ENCODE assay signal across 10 cellular contexts in genomic region chr11:64888406-64888757, GRCh38. TPM values are rescaled to one million over a fixed set of nuclear protein-coding genes. Genes with fewer than 3 reads are reported as not detected.
A peak's percentile ranks its signal among the peaks of the same experiment; 100 is the strongest.
DNase-seq lines count a peak whose midpoint lies in the region; ATAC-seq and TF ChIP-seq lines count a peak whose summit lies in the region.
"Had no signal": no experiment of that assay in that cellular context is flagged by ENCODE, and none has a peak within 500 bp of the region (broad histone marks: within the 10 kb centered on the region; RNA-seq: fewer than 3 reads in every experiment).

No MANE protein-coding gene starts in this region.

- H2BK120ac ChIP-seq in mesendoderm (ENCODE audit: low read depth, low read length) = no peak overlapping the region

- H3K9me3 ChIP-seq in breast epithelium (no peaks in the 10 kb centered on the region), thoracic aorta (no peaks in the 10 kb centered on the region), aorta (ENCODE audit: control insufficient read depth, low read length) (no peaks in the 10 kb centered on the region)
- H3K9me3 ChIP-seq: BE2C had no signal

- H3K4me1 ChIP-seq in breast epithelium (peaks cover 0 to 4% of the 10 kb centered on the region in 2 donors), mesendoderm (ENCODE audit: control insufficient read depth, low read depth, low read length) (no peaks in the 10 kb centered on the region), thoracic aorta (ENCODE audit: control insufficient read depth in 1 of 2, low read depth in 2 of 2) (peaks cover 0 to 11% of the 10 kb centered on the region in 2 donors), aorta (ENCODE audit: control insufficient read depth in 1 of 2, insufficient read depth in 2 of 2, low read length in 2 of 2) (no peaks in the 10 kb centered on the region)

- no TSS peak for BruUV-seq in MCF 10A (replicated peaks; lab: Mats Ljungman, UMichigan)

- no peak overlapping the region for H2AK5ac ChIP-seq in mesendoderm (ENCODE audit: low read length)

- no peak overlapping the region for H2BK15ac ChIP-seq in mesendoderm (replicated peaks; ENCODE audit: low read depth)

- DNase-seq in breast epithelium (ENCODE audit: low spot score in 2 of 2) (no peak), MCF 10A (ENCODE audit: unreplicated experiment) (no peak), mesendoderm (no peak), thoracic aorta (ENCODE audit: low spot score) (no peak), NCI-H2196 (lab: John Stamatoyannopoulos, UW; ENCODE audit: unreplicated experiment) (no peak), aorta (no peak)

- H3K79me2 ChIP-seq in mesendoderm (ENCODE audit: control insufficient read depth, insufficient read depth, low read length) = no peaks in the 10 kb centered on the region

- no peak for TF ChIP-seq CTCF in breast epithelium (IDR thresholded peaks at IDR 0.05)
- no peak for TF ChIP-seq CTCF in MCF 10A (IDR thresholded peaks at IDR 0.05; ENCODE audit: unreplicated experiment)
- no peak for TF ChIP-seq CTCF in thoracic aorta (IDR thresholded peaks at IDR 0.05)

- H4K8ac ChIP-seq in mesendoderm (ENCODE audit: low read depth, low read length) = no peak overlapping the region

- H3K4ac ChIP-seq in mesendoderm (ENCODE audit: low read depth, low read length) = no peak overlapping the region

- WGBS in mesendoderm (ENCODE audit: extremely low coverage, insufficient coverage, low lambda C conversion rate) = no CpG with 5 or more reads among the region's 8 CpGs
- 69 to 70% methylated on average over 8 of the region's 8 CpGs for WGBS in aorta, 2 donors

- peak overlapping the region; percentile 51 for H3K9ac ChIP-seq in mesendoderm (ENCODE audit: low read length)

- no peaks in the 10 kb centered on the region for H3K27me3 Mint-ChIP-seq in MCF 10A (ENCODE audit: insufficient read depth, unreplicated experiment)
- H3K27me3 Mint-ChIP-seq in activated naive CD8-positive, alpha-beta T cell = no peaks in the 10 kb centered on the region

- no peak overlapping the region for H2BK5ac ChIP-seq in mesendoderm (ENCODE audit: low read length)

- H3K36me3 ChIP-seq in breast epithelium = no peaks in the 10 kb centered on the region
- H3K36me3 ChIP-seq in mesendoderm (ENCODE audit: control insufficient read depth, insufficient read depth, low read length) = no peaks in the 10 kb centered on the region
- no peaks in the 10 kb centered on the region for H3K36me3 ChIP-seq in thoracic aorta
- no peaks in the 10 kb centered on the region for H3K36me3 ChIP-seq in aorta (ENCODE audit: control insufficient read depth in 1 of 2, insufficient read depth in 2 of 2, low read length in 1 of 2)
- H3K36me3 ChIP-seq: BE2C had no signal

- H3K18ac ChIP-seq in mesendoderm (ENCODE audit: low read length) = no peak overlapping the region

- H3K27me3 ChIP-seq in breast epithelium (no peaks in the 10 kb centered on the region), mesendoderm (ENCODE audit: insufficient read depth, low read length, poor library complexity) (no peaks in the 10 kb centered on the region), thoracic aorta (replicated peaks; ENCODE audit: insufficient read depth) (no peaks in the 10 kb centered on the region), aorta (ENCODE audit: control insufficient read depth in 1 of 2, insufficient read depth in 2 of 2, low read length in 1 of 2) (no peaks in the 10 kb centered on the region)
- H3K27me3 ChIP-seq: BE2C had no signal

- H3K4me1 Mint-ChIP-seq in MCF 10A (ENCODE audit: insufficient read depth, unreplicated experiment) = peaks cover 10% of the 10 kb centered on the region
- peaks cover 26% of the 10 kb centered on the region for H3K4me1 Mint-ChIP-seq in activated naive CD8-positive, alpha-beta T cell (ENCODE audit: low read depth)

- H3K4me2 ChIP-seq in mesendoderm (ENCODE audit: low read length) = no peak overlapping the region

- peak overlapping the region in 2 of 3 donors; percentile 32 to 57 for H3K4me3 ChIP-seq in breast epithelium
- H3K4me3 ChIP-seq in mesendoderm (ENCODE audit: low read length) = no peak overlapping the region
- peak overlapping the region; percentile 63 for H3K4me3 ChIP-seq in thoracic aorta
- H3K4me3 ChIP-seq in aorta (ENCODE audit: low read length in 2 of 2) = no peak overlapping the region

- intact Hi-C loops in breast epithelium (cut with DNase I; ENCODE audit: low total_unique reads) = no loop called here
- intact Hi-C loops in MCF 10A (cut with micrococcal nuclease) = no loop called here
- intact Hi-C loops in aorta (cut with DNase I) = no loop called here

- no peak for TF ChIP-seq POLR2A in breast epithelium (IDR thresholded peaks at IDR 0.05)

- no peak overlapping the region for H3K4me3 Mint-ChIP-seq in MCF 10A (ENCODE audit: unreplicated experiment)
- peak overlapping the region; percentile 72 for H3K4me3 Mint-ChIP-seq in activated naive CD8-positive, alpha-beta T cell

- ATAC-seq in thoracic aorta (ENCODE audit: insufficient number of reproducible peaks, low FRiP score, low read depth) (no peak), aorta (ENCODE audit: low FRiP score) (no peak), HG03025 (IDR thresholded peaks at IDR 0.05; ENCODE audit: low FRiP score, unreplicated experiment) (no peak)

- POLR2A ChIA-PET in MCF 10A (lab: Yijun Ruan, JAX) = interaction anchor here (1.0 to 2.2 kb wide), 4 partner anchors 13 to 109 kb away, joined by 3 to 5 read pairs (median 4); no protein-coding TSS in a partner anchor

- H4K5ac ChIP-seq in mesendoderm (ENCODE audit: low read length) = no peak overlapping the region

- no peak overlapping the region for H3K27ac Mint-ChIP-seq in MCF 10A (ENCODE audit: low read depth, unreplicated experiment)
- H3K27ac Mint-ChIP-seq in activated naive CD8-positive, alpha-beta T cell = peak overlapping the region; percentile 85

- no peaks in the 10 kb centered on the region for H3K9me3 Mint-ChIP-seq in MCF 10A (ENCODE audit: unreplicated experiment)
- H3K9me3 Mint-ChIP-seq in activated naive CD8-positive, alpha-beta T cell (ENCODE audit: low read depth) = no peaks in the 10 kb centered on the region

- H3K36me3 Mint-ChIP-seq in MCF 10A (ENCODE audit: insufficient read depth, unreplicated experiment) = no peaks in the 10 kb centered on the region
- H3K36me3 Mint-ChIP-seq in activated naive CD8-positive, alpha-beta T cell = no peaks in the 10 kb centered on the region

- H3K56ac ChIP-seq in mesendoderm (ENCODE audit: low read length) = peak overlapping the region; percentile 77

- no peaks in the 10 kb centered on the region for H3K79me1 ChIP-seq in mesendoderm (ENCODE audit: low read length)

- CTCF ChIA-PET in MCF 10A (lab: Yijun Ruan, JAX) = interaction anchor here (0.5 to 19.1 kb wide), 15 partner anchors 9 to 401 kb away, joined by 3 to 286 read pairs (median 4); partner anchors contain the start of gene CDC42BPG

- no peak overlapping the region for H3K23ac ChIP-seq in mesendoderm (ENCODE audit: low read length)

- H3K27ac ChIP-seq in breast epithelium (peak overlapping the region in 1 of 2 donors; percentile 60), mesendoderm (ENCODE audit: low read depth, low read length) (no peak overlapping the region), thoracic aorta (no peak overlapping the region), aorta (ENCODE audit: low read depth in 1 of 2, low read length in 2 of 2) (no peak overlapping the region)

RNA-seq across cellular contexts. Expression of gene EHD1, which starts 10.0 kb away (rescaled TPM):
- total RNA-seq in breast epithelium (10 to 100 TPM; 26.9 to 45.4 (median 31.2) TPM), MCF 10A (2022) (67.9 and 80.6 TPM in 2 replicates), thoracic aorta (100 to 1,000 TPM in 1 of 2 donors, 10 to 100 TPM in 1; 67.4 to 140 TPM), aorta (100 to 1,000 TPM in 1 of 2 donors, 10 to 100 TPM in 1; 61.8 to 122 TPM)
- polyA plus RNA-seq in mesendoderm (2013, experiment 1 of 2) = 21.1 TPM
- 21.9 TPM for polyA plus RNA-seq in mesendoderm (2013, experiment 2 of 2)
- 10 to 100 TPM; 14.4 to 28.8 TPM for polyA plus RNA-seq in aorta

RNA-seq across cellular contexts. Expression of gene ATG2A, which starts 28.6 kb away (rescaled TPM):
- 10 to 100 TPM; 20.0 to 22.1 (median 21.2) TPM for total RNA-seq in breast epithelium
- total RNA-seq in MCF 10A (2022) = 28.7 and 29.9 TPM in 2 replicates
- polyA plus RNA-seq in mesendoderm (2013, experiment 1 of 2) = 5.1 TPM
- polyA plus RNA-seq in mesendoderm (2013, experiment 2 of 2) = 5.4 TPM
- total RNA-seq in thoracic aorta = 10 to 100 TPM; 18.5 to 35.2 TPM
- 10 to 100 TPM; 19.6 to 20.6 TPM for total RNA-seq in aorta
- polyA plus RNA-seq in aorta = 10 to 100 TPM in 1 of 2 donors, 1 to 10 TPM in 1; 7.0 to 34.9 TPM

RNA-seq across cellular contexts. Expression of gene PPP2R5B, which starts 36.1 kb away (rescaled TPM):
- total RNA-seq in breast epithelium (10 to 100 TPM; 12.8 to 14.0 (median 13.8) TPM), MCF 10A (2022) (38.0 and 48.0 TPM in 2 replicates), thoracic aorta (10 to 100 TPM; 21.0 to 38.2 TPM), aorta (10 to 100 TPM; 32.7 to 36.8 TPM)
- 2.4 TPM for polyA plus RNA-seq in mesendoderm (2013, experiment 1 of 2)
- 3.2 TPM for polyA plus RNA-seq in mesendoderm (2013, experiment 2 of 2)
- 10 to 100 TPM in 1 of 2 donors, 1 to 10 TPM in 1; 9.5 to 28.6 TPM for polyA plus RNA-seq in aorta

RNA-seq across cellular contexts. Expression of gene CDC42BPG, which starts 43.9 kb away (rescaled TPM):
- total RNA-seq in breast epithelium (10 to 100 TPM in 1 of 3 donors, 1 to 10 TPM in 1, not detected in 1; 5.9 to 14.9 TPM), MCF 10A (2022) (3.0 and 3.7 TPM in 2 replicates), thoracic aorta (1 to 10 TPM in 1 of 2 donors, under 1 TPM in 1; 0.68 to 1.2 TPM), aorta (1 to 10 TPM in 1 of 2 donors, under 1 TPM in 1; 0.29 to 1.2 TPM)
- 3.2 TPM for polyA plus RNA-seq in mesendoderm (2013, experiment 1 of 2)
- polyA plus RNA-seq in mesendoderm (2013, experiment 2 of 2) = 3.4 TPM
- polyA plus RNA-seq in aorta = 1 to 10 TPM in 1 of 2 donors, under 1 TPM in 1; 0.56 to 6.0 TPM

RNA-seq across cellular contexts. Expression of gene GPHA2, which starts 47.3 kb away (rescaled TPM):
- not detected for total RNA-seq in breast epithelium
- total RNA-seq in MCF 10A (2022) = not detected in 2 replicates
- 1.2 TPM for polyA plus RNA-seq in mesendoderm (2013, experiment 1 of 2)
- polyA plus RNA-seq in mesendoderm (2013, experiment 2 of 2) = 1.1 TPM
- not detected for total RNA-seq in thoracic aorta
- not detected for total RNA-seq in aorta
- polyA plus RNA-seq in aorta = under 1 TPM in 1 of 2 donors, not detected in 1; 0.43 TPM
- total RNA-seq: glomerular endothelial cell had no signal

Comparison
In these comparisons a context has a peak if more than half of its experiments do, and no peak if none do; other contexts are left out.
1. H3K4me3 ChIP-seq: peak in breast epithelium (2 of 3) and thoracic aorta (single experiment); none in mesendoderm (single experiment) and aorta (0 of 2).